Comparison of ENCODE assay signal across 8 cellular contexts in the genomic region with DNA sequence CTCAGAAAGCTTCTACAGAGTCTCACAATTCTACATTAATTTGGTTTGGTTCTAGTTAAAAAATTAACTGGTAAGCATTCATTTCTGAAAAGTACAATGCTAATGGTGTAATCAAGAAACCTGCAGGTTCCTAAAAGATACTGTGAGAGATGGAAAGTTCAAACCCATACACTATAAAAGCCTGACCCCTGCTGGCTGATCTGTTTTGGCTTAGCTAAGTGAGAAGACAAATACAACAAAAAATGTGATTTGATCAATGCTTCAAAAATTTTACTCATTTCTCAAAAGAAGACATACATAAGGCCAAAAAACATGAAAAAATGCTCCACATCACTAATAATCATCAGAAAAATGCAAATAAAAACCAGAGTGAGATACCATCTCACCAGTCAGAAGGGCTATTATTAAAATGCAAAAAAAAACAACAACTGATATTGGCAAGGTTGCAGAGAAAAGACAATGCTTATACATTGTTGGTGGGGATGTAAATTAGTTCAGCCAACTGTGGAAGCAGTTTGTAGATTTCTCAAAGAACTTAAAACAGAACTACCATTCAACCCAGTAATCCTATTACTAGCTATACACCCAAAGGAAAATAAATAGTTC.
DNase-seq lines count a peak whose midpoint lies in the region; ATAC-seq and TF ChIP-seq lines count a peak whose summit lies in the region.

No MANE protein-coding gene starts in this region.

- no peak for TF ChIP-seq POLR2A in esophagus squamous epithelium (IDR thresholded peaks at IDR 0.05)

- DNase-seq in AG10803 (ENCODE audit: low read depth) (peak; percentile 59), GM06990 (ENCODE audit: extremely low read depth, insufficient read length) (no peak), HT-29 (ENCODE audit: low spot score) (peak; percentile 60), T1000 (lab: John Stamatoyannopoulos, UW) (peak; percentile 8), esophagus squamous epithelium (lab: John Stamatoyannopoulos, UW) (no peak), non-pigmented ciliary epithelial cell (ENCODE audit: low read depth) (peak; percentile 27)
- DNase-seq in NK-92 treated with Interleukin-12 subunit alpha and Interleukin-12 subunit beta, amount 100 ng/mL, for 24 hours (lab: John Stamatoyannopoulos, UW) = no peak

- H3K9me3 ChIP-seq in esophagus squamous epithelium = no peaks in the 10 kb centered on the region

- no peak for ATAC-seq in HG03469 (IDR thresholded peaks at IDR 0.05; ENCODE audit: unreplicated experiment)

- no peaks in the 10 kb centered on the region for H3K36me3 ChIP-seq in GM06990 (ENCODE audit: control insufficient read depth, insufficient read depth, low read length)
- peaks cover 0 to 8% (median 0%) of the 10 kb centered on the region in 3 donors for H3K36me3 ChIP-seq in esophagus squamous epithelium

- intact Hi-C loops in esophagus squamous epithelium (cut with DNase I) = no loop called here

- no peak overlapping the region for H3K27ac ChIP-seq in esophagus squamous epithelium

- H3K4me3 ChIP-seq in AG10803 (ENCODE audit: low read length) (no peak overlapping the region), GM06990 (replicated peaks; ENCODE audit: low read depth, low read length) (no peak overlapping the region), esophagus squamous epithelium (no peak overlapping the region)

- TF ChIP-seq CTCF in AG10803 (conservative IDR thresholded peaks at IDR 0.05; ENCODE audit: low read length) (peak; percentile 82), GM06990 (IDR thresholded peaks at IDR 0.05; ENCODE audit: insufficient read depth, low read length, poor library complexity, severe bottlenecking) (peak; percentile 78), esophagus squamous epithelium (IDR thresholded peaks at IDR 0.05) (peak; percentile 25 to 63 (median 49))

- H3K4me1 ChIP-seq in esophagus squamous epithelium = no peaks in the 10 kb centered on the region

- H3K27me3 ChIP-seq in GM06990 (replicated peaks; ENCODE audit: control insufficient read depth, insufficient read depth, low read length) = no peaks in the 10 kb centered on the region
- H3K27me3 ChIP-seq in esophagus squamous epithelium = no peaks in the 10 kb centered on the region

Comparison
In these comparisons a context has a peak if more than half of its experiments do, and no peak if none do; other contexts are left out.
1. DNase-seq: peak in AG10803 (single experiment), HT-29 (single experiment), T1000 (single experiment) and non-pigmented ciliary epithelial cell (single experiment); none in GM06990 (single experiment), esophagus squamous epithelium (single experiment) and NK-92 treated with Interleukin-12 subunit alpha and Interleukin-12 subunit beta, amount 100 ng/mL, for 24 hours (single experiment).
2. Peak in every context shown above with its lines, with median percentiles within 50 percentile points of each other: CTCF ChIP-seq.